13 cellular contexts compared by ENCODE assay signal in genomic region chr2:74846481-74846880, GRCh38. TPM values are rescaled to one million over a fixed set of nuclear protein-coding genes. Genes with fewer than 3 reads are reported as not detected.
DNase-seq lines count a peak whose midpoint lies in the region; ATAC-seq and TF ChIP-seq lines count a peak whose summit lies in the region.
"Had no signal": no experiment of that assay in that cellular context is flagged by ENCODE, and none has a peak within 500 bp of the region (broad histone marks: within the 10 kb centered on the region; RNA-seq: fewer than 3 reads in every experiment).

No MANE protein-coding gene starts in this region.

- intact Hi-C loops in heart left ventricle (cut with DNase I), result no loop called here
- intact Hi-C loops in Right ventricle myocardium inferior (cut with DNase I), result no loop called here
- intact Hi-C loops in tibial artery (cut with DNase I; ENCODE audit: low total_unique reads), result no loop called here
- intact Hi-C loops in dorsolateral prefrontal cortex (cut with DNase I), result no loop called here

- H3K27ac ChIP-seq in heart left ventricle (peak overlapping the region in 7 of 12 donors; percentile 64 to 93 (median 81)), SK-N-SH (ENCODE audit: low read depth in 2 of 2, low read length in 1 of 2) (peak overlapping the region; percentile 87 to 94), lung (ENCODE audit: low read depth in 1 of 2, low read length in 1 of 2) (peak overlapping the region; percentile 20 to 85), tibial artery (peak overlapping the region; percentile 80 to 81), dorsolateral prefrontal cortex (no peak overlapping the region)

- H3K4me1 ChIP-seq in heart left ventricle, result peaks cover 0 to 100% (median 45%) of the 10 kb centered on the region in 12 donors
- peaks cover 55 to 68% of the 10 kb centered on the region in 2 experiments for H3K4me1 ChIP-seq in SK-N-SH (ENCODE audit: control insufficient read depth in 1 of 2, insufficient read depth in 2 of 2, low read depth in 1 of 2, low read length in 1 of 2)
- H3K4me1 ChIP-seq in lung (ENCODE audit: control insufficient read depth in 2 of 2, insufficient read depth in 2 of 2, low read length in 2 of 2), result peaks cover 29 to 40% of the 10 kb centered on the region in 2 donors
- H3K4me1 ChIP-seq in tibial artery, result peaks cover 0 to 62% (median 50%) of the 10 kb centered on the region in 4 donors

- H3K79me2 ChIP-seq in SK-N-SH (ENCODE audit: insufficient read depth), result peaks cover 25% of the 10 kb centered on the region; the same call in 1 of the 2 replicates

- no peak for TF ChIP-seq EP300 in SK-N-SH (IDR thresholded peaks at IDR 0.05; ENCODE audit: borderline replicate concordance in 1 of 2, low read depth in 1 of 2, low read length in 1 of 2)

- TF ChIP-seq POLR2A in heart left ventricle (IDR thresholded peaks at IDR 0.05), result no peak

- no peaks in the 10 kb centered on the region for H4K20me1 ChIP-seq in SK-N-SH (ENCODE audit: insufficient read depth)

- TF ChIP-seq RAD21 in SK-N-SH (IDR thresholded peaks at IDR 0.05; ENCODE audit: low read length), result no peak

- 88 to 95% (median 93%) methylated on average over 2 of the region's 2 CpGs for WGBS in heart left ventricle, 4 donors
- whole genome bisulfite sequencing in SK-N-SH (ENCODE audit: low lambda C conversion rate), result 94% methylated on average over 2 of the region's 2 CpGs
- WGBS in lung, 2 donors, result 93 to 97% methylated on average over 2 of the region's 2 CpGs

- H3K36me3 ChIP-seq in heart left ventricle (no peaks in the 10 kb centered on the region), SK-N-SH (replicated peaks in 1 of 2; ENCODE audit: control insufficient read depth in 1 of 2, insufficient read depth in 2 of 2, low read length in 1 of 2) (no peaks in the 10 kb centered on the region), lung (ENCODE audit: control insufficient read depth in 2 of 2, insufficient read depth in 2 of 2, low read length in 2 of 2) (peaks cover 0 to 2% of the 10 kb centered on the region in 2 donors), tibial artery (no peaks in the 10 kb centered on the region)

- POLR2A ChIA-PET in SK-N-SH (lab: Yijun Ruan, JAX), result no interaction called here

- H3K9ac ChIP-seq in SK-N-SH, result no peak overlapping the region

- no peak for DNase-seq in heart left ventricle
- no peak for DNase-seq in Right ventricle myocardium inferior (ENCODE audit: missing footprints)
- DNase-seq in SK-N-SH, result no peak
- DNase-seq in lung (ENCODE audit: low spot score), result no peak
- DNase-seq in tibial artery, result no peak
- no peak for DNase-seq in islet precursor cell
- DNase-seq in NCI-H146 treated with DMSO at 0.1 percent for 48 hours (lab: John Stamatoyannopoulos, UW; ENCODE audit: unreplicated experiment), result no peak
- no peak for DNase-seq in dorsolateral prefrontal cortex
- DNase-seq: amniotic stem cell; midbrain; NCI-H1105 treated with DMSO at 0.1 percent for 48 hours; stimulated activated CD4-positive, alpha-beta T cell treated with anti-CD3 and anti-CD28 coated beads, Interleukin-2, amount 100 ng/mL, for 24 hours had no signal

- ATAC-seq in heart left ventricle (no peak), Right ventricle myocardium inferior (no peak), lung (ENCODE audit: insufficient read depth, low FRiP score) (no peak)
- ATAC-seq: GM12878 had no signal

- peaks cover 33% of the 10 kb centered on the region for H3F3A ChIP-seq in SK-N-SH (replicated peaks; ENCODE audit: insufficient read depth)

- H3K9me2 ChIP-seq in SK-N-SH, result no peaks in the 10 kb centered on the region

- no peak overlapping the region for H2AFZ ChIP-seq in SK-N-SH (ENCODE audit: low read depth)

- no peak for TF ChIP-seq CTCF in heart left ventricle (IDR thresholded peaks at IDR 0.05)
- TF ChIP-seq CTCF in SK-N-SH (IDR thresholded peaks at IDR 0.05), result no peak
- TF ChIP-seq CTCF in lung (IDR thresholded peaks at IDR 0.05; ENCODE audit: control extremely low read depth, extremely low read depth), result no peak
- TF ChIP-seq CTCF in tibial artery (IDR thresholded peaks at IDR 0.05), result no peak
- TF ChIP-seq CTCF in dorsolateral prefrontal cortex (IDR thresholded peaks at IDR 0.05 in 54 of 56, conservative IDR thresholded peaks at IDR 0.05 in 2 of 56; ENCODE audit: low read depth in 1 of 56, partially characterized antibody in 56 of 56), result no peak

- peak overlapping the region; percentile 65 for H3K4me2 ChIP-seq in SK-N-SH

- H3K4me3 ChIP-seq in heart left ventricle (no peak overlapping the region), SK-N-SH (ENCODE audit: low read depth in 2 of 2, low read length in 1 of 2) (no peak overlapping the region), lung (no peak overlapping the region), tibial artery (no peak overlapping the region), dorsolateral prefrontal cortex (no peak overlapping the region)
- H3K4me3 ChIP-seq: GM12878 had no signal

- CTCF ChIA-PET in SK-N-SH (lab: Yijun Ruan, JAX), result interaction anchor here (2.1 kb wide), 1 partner anchor 10 kb away, joined by 10 read pairs; no protein-coding TSS in a partner anchor

- no peaks in the 10 kb centered on the region for H3K27me3 ChIP-seq in heart left ventricle
- H3K27me3 ChIP-seq in SK-N-SH (ENCODE audit: insufficient read depth), result no peaks in the 10 kb centered on the region
- no peaks in the 10 kb centered on the region for H3K27me3 ChIP-seq in lung (ENCODE audit: control insufficient read depth, insufficient read depth)
- no peaks in the 10 kb centered on the region for H3K27me3 ChIP-seq in tibial artery
- H3K27me3 ChIP-seq in dorsolateral prefrontal cortex, result peaks cover 0 to 7% (median 0%) of the 10 kb centered on the region in 45 donors

- H3K9me3 ChIP-seq in heart left ventricle (no peaks in the 10 kb centered on the region), SK-N-SH (no peaks in the 10 kb centered on the region), lung (ENCODE audit: control insufficient read depth in 2 of 2, insufficient read depth in 1 of 2, low read length in 1 of 2) (no peaks in the 10 kb centered on the region), tibial artery (no peaks in the 10 kb centered on the region)

TF ChIP-seq in SK-N-SH, 30 proteins besides CTCF, POLR2A, EP300 and RAD21 (continues in another document):
- TF ChIP-seq MEF2A (IDR thresholded peaks at IDR 0.05; ENCODE audit: borderline replicate concordance, low read depth) (no peak), TAF1 (IDR thresholded peaks at IDR 0.05; ENCODE audit: borderline replicate concordance, low read depth, low read length) (no peak), EZH2phosphoT487 (IDR thresholded peaks at IDR 0.05; ENCODE audit: borderline replicate concordance, low read depth) (no peak), TCF12 (IDR thresholded peaks at IDR 0.05) (no peak), TEAD4 (IDR thresholded peaks at IDR 0.05; ENCODE audit: borderline replicate concordance, insufficient read depth) (no peak), IRF3 (IDR thresholded peaks at IDR 0.05; ENCODE audit: low read depth, low read length) (no peak), GABPA (IDR thresholded peaks at IDR 0.05; ENCODE audit: low read depth) (no peak), USF2 (IDR thresholded peaks at IDR 0.05; ENCODE audit: borderline replicate concordance, low read depth, low read length) (no peak), ELF1 (IDR thresholded peaks at IDR 0.05) (no peak), NFIC (IDR thresholded peaks at IDR 0.05; ENCODE audit: borderline replicate concordance) (no peak), GATA2 (CRISPR knock-in tag; IDR thresholded peaks at IDR 0.05) (no peak), NRF1 (IDR thresholded peaks at IDR 0.05; ENCODE audit: low read depth, low read length) (no peak), RFX5 (IDR thresholded peaks at IDR 0.05; ENCODE audit: low read length) (no peak), RCOR1 (IDR thresholded peaks at IDR 0.05; ENCODE audit: low read length) (no peak)

RNA-seq across cellular contexts. Expression of gene HK2, which starts 12.6 kb away (rescaled TPM):
- 10 to 100 TPM in 7 of 9 donors, 1 to 10 TPM in 2; 1.9 to 24.6 (median 16.3) TPM for total RNA-seq in heart left ventricle
- 10 to 100 TPM in 1 of 2 donors, 1 to 10 TPM in 1; 8.3 to 31.5 TPM for polyA plus RNA-seq in heart left ventricle
- 5.4 TPM for total RNA-seq in Right ventricle myocardium inferior
- polyA plus RNA-seq in SK-N-SH (2012; rRNA removed), result 13.5 and 15.1 TPM in 2 replicates
- polyA plus RNA-seq in SK-N-SH (2012; cell fraction: cytosol; rRNA removed), result 11.1 and 12.9 TPM in 2 replicates
- 11.8 and 13.6 TPM in 2 replicates for polyA plus RNA-seq in SK-N-SH (2012; cell fraction: nucleus; rRNA removed)
- 10 to 100 TPM; 13.6 to 43.1 TPM for total RNA-seq in lung
- polyA plus RNA-seq in lung, result 10 to 100 TPM; 18.9 to 22.6 TPM
- total RNA-seq in dorsolateral prefrontal cortex, result 10 to 100 TPM in 18 of 120 experiments, 1 to 10 TPM in 102; 1.2 to 37.2 (median 5.9) TPM

Comparison
In these comparisons a context has a peak if more than half of its experiments do, and no peak if none do; other contexts are left out.
1. H3K27ac ChIP-seq: peak in heart left ventricle (7 of 12), SK-N-SH (2 of 2), lung (2 of 2) and tibial artery (2 of 2); none in dorsolateral prefrontal cortex (0 of 59).